In genomic region chr11:119744577-119744976, GRCh38 we compare ENCODE assay signal across 33 cellular contexts.
"Had no signal": no experiment of that assay in that cellular context is flagged by ENCODE, and none has a peak within 500 bp of the region (broad histone marks: within the 10 kb centered on the region; RNA-seq: fewer than 3 reads in every experiment).

No MANE protein-coding gene starts in this region.

- H3K4me3 Mint-ChIP-seq: activated B cell treated with CpG ODN at 0.5 μM for 24 hours; activated CD4-positive, alpha-beta memory T cell treated with anti-CD3 and anti-CD28 coated beads for 36 hours; activated CD8-positive, alpha-beta memory T cell treated with anti-CD3 and anti-CD28 coated beads, Interleukin-2, amount 10 ng/mL, durations not matched to agents 7 days and 5 days; activated CD8-positive, alpha-beta T cell treated with anti-CD3 and anti-CD28 coated beads, Interleukin-2, amount 10 ng/mL, durations not matched to agents 7 days and 5 days; activated naive CD8-positive, alpha-beta T cell treated with anti-CD3 and anti-CD28 coated beads, Interleukin-2, amount 10 ng/mL, durations not matched to agents 7 days and 5 days; activated T-helper 1 cell treated with anti-CD3 and anti-CD28 coated beads, Interleukin-12 subunit alpha, Interleukin-12 subunit beta, Interleukin-2, Interleukin-4 antibody, amounts not matched to agents 30 ng/mL and 10 ng/mL and 1 ng/mL, durations not matched to agents 14 hours and 24 hours and 36 hours; brain; dendritic cell treated with granulocyte-macrophage colony-stimulating factor and Interleukin-4, amounts not matched to agents 40 ng/mL and 50 ng/mL, for 4 days; endodermal cell; T-helper 17 cell; T-helper 2 cell treated with Interferon-gamma antibody and Interleukin-4, amounts not matched to agents 5 μg/mL and 100 μg/mL, for 36 hours had no signal

- DNase-seq: activated B cell treated with CpG ODN at 0.5 μM for 24 hours; activated CD4-positive, alpha-beta memory T cell treated with anti-CD3 and anti-CD28 coated beads for 36 hours; activated CD4-positive, alpha-beta T cell treated with anti-CD3 and anti-CD28 coated beads for 48 hours; activated CD8-positive, alpha-beta memory T cell treated with anti-CD3 and anti-CD28 coated beads, Interleukin-2, amount 10 ng/mL, durations not matched to agents 7 days and 5 days; activated CD8-positive, alpha-beta memory T cell treated with anti-CD3 and anti-CD28 coated beads, Interleukin-2, amount 50 U/mL, for 4 hours; activated CD8-positive, alpha-beta T cell treated with anti-CD3 and anti-CD28 coated beads, Interleukin-2, amount 10 ng/mL, durations not matched to agents 7 days and 5 days; activated gamma-delta T cell treated with Interleukin-2 at 50 U/mL for 16 hours; activated naive CD4-positive, alpha-beta T cell treated with Interleukin-2 at 50 U/mL for 16 hours; activated naive CD8-positive, alpha-beta T cell treated with anti-CD3 and anti-CD28 coated beads, Interleukin-2, amount 10 ng/mL, durations not matched to agents 7 days and 5 days; activated T-cell treated with anti-CD3 and anti-CD28 coated beads, Interleukin-2, amount 50 U/mL, for 1 hour; activated T-cell treated with anti-CD3 and anti-CD28 coated beads, Interleukin-2, amount 50 U/mL, for 48 hours; central memory CD4-positive, alpha-beta T cell; cerebellar nuclear complex; colonic mucosa; effector memory CD4-positive, alpha-beta T cell; endodermal cell; foreskin fibroblast; T-helper 1 cell; T-helper 17 cell; T1000; WERI-Rb-1 had no signal

- H3K27ac Mint-ChIP-seq: activated B cell treated with CpG ODN at 0.5 μM for 24 hours; activated CD4-positive, alpha-beta memory T cell treated with anti-CD3 and anti-CD28 coated beads for 36 hours; activated CD8-positive, alpha-beta memory T cell treated with anti-CD3 and anti-CD28 coated beads, Interleukin-2, amount 10 ng/mL, durations not matched to agents 7 days and 5 days; activated CD8-positive, alpha-beta T cell treated with anti-CD3 and anti-CD28 coated beads, Interleukin-2, amount 10 ng/mL, durations not matched to agents 7 days and 5 days; activated naive CD4-positive, alpha-beta T cell treated with anti-CD3 and anti-CD28 coated beads, Interleukin-2, amount 50 U/mL, for 72 hours; activated naive CD8-positive, alpha-beta T cell treated with anti-CD3 and anti-CD28 coated beads, Interleukin-2, amount 10 ng/mL, durations not matched to agents 7 days and 5 days; activated T-helper 1 cell treated with anti-CD3 and anti-CD28 coated beads, Interleukin-12 subunit alpha, Interleukin-12 subunit beta, Interleukin-2, Interleukin-4 antibody, amounts not matched to agents 30 ng/mL and 10 ng/mL and 1 ng/mL, durations not matched to agents 14 hours and 24 hours and 36 hours; activated T-helper 2 cell treated with anti-CD3 and anti-CD28 coated beads, Interferon-gamma antibody, Interleukin-2, Interleukin-4, amounts not matched to agents 10 μg/mL and 5 μg/mL and 100 μg/mL, durations not matched to agents 14 hours and 24 hours and 36 hours; dendritic cell treated with granulocyte-macrophage colony-stimulating factor and Interleukin-4, amounts not matched to agents 40 ng/mL and 50 ng/mL, for 4 days; endodermal cell; T-helper 17 cell; T-helper 2 cell treated with Interferon-gamma antibody and Interleukin-4, amounts not matched to agents 5 μg/mL and 100 μg/mL, for 36 hours had no signal

- H3K27ac ChIP-seq: ascending aorta, breast epithelium, cardiac muscle cell, colonic mucosa, WERI-Rb-1 had no signal

- H3K36me3 ChIP-seq: ascending aorta, breast epithelium, cardiac muscle cell, colonic mucosa, WERI-Rb-1 had no signal

- H3K36me3 Mint-ChIP-seq: activated CD4-positive, alpha-beta memory T cell treated with anti-CD3 and anti-CD28 coated beads for 36 hours; activated CD8-positive, alpha-beta memory T cell treated with anti-CD3 and anti-CD28 coated beads, Interleukin-2, amount 10 ng/mL, durations not matched to agents 7 days and 5 days; activated naive CD4-positive, alpha-beta T cell treated with anti-CD3 and anti-CD28 coated beads, Interleukin-2, amount 50 U/mL, for 72 hours; activated naive CD8-positive, alpha-beta T cell treated with anti-CD3 and anti-CD28 coated beads, Interleukin-2, amount 10 ng/mL, durations not matched to agents 7 days and 5 days; brain had no signal

- H3K4me1 ChIP-seq: breast epithelium had no signal

- H3K4me3 ChIP-seq: ascending aorta, breast epithelium, cardiac muscle cell, colonic mucosa, dorsolateral prefrontal cortex had no signal

- H3K27me3 ChIP-seq: ascending aorta, cardiac muscle cell had no signal

- H3K4me1 Mint-ChIP-seq: activated CD8-positive, alpha-beta memory T cell treated with anti-CD3 and anti-CD28 coated beads, Interleukin-2, amount 10 ng/mL, durations not matched to agents 7 days and 5 days had no signal

- H3K9me3 ChIP-seq: ascending aorta, breast epithelium, colonic mucosa had no signal

- ATAC-seq: activated CD4-positive, CD25-positive, alpha-beta regulatory T cell treated with anti-CD3 and anti-CD28 coated beads, Interleukin-2, amount 50 U/mL, for 24 hours; activated CD8-positive, alpha-beta memory T cell treated with anti-CD3 and anti-CD28 coated beads, Interleukin-2, amount 10 ng/mL, durations not matched to agents 7 days and 5 days; activated CD8-positive, alpha-beta T cell treated with anti-CD3 and anti-CD28 coated beads, Interleukin-2, amount 10 ng/mL, durations not matched to agents 7 days and 5 days; activated naive CD4-positive, alpha-beta T cell treated with anti-CD3 and anti-CD28 coated beads, Interleukin-2, amount 50 U/mL, for 72 hours; esophagus mucosa; T-helper 17 cell had no signal

- H3K9me3 Mint-ChIP-seq: activated B cell treated with CpG ODN at 0.5 μM for 24 hours; activated CD4-positive, alpha-beta memory T cell treated with anti-CD3 and anti-CD28 coated beads for 36 hours; activated naive CD4-positive, alpha-beta T cell treated with anti-CD3 and anti-CD28 coated beads, Interleukin-2, amount 50 U/mL, for 72 hours; activated naive CD8-positive, alpha-beta T cell treated with anti-CD3 and anti-CD28 coated beads, Interleukin-2, amount 10 ng/mL, durations not matched to agents 7 days and 5 days; activated T-helper 1 cell treated with anti-CD3 and anti-CD28 coated beads, Interleukin-12 subunit alpha, Interleukin-12 subunit beta, Interleukin-2, Interleukin-4 antibody, amounts not matched to agents 30 ng/mL and 10 ng/mL and 1 ng/mL, durations not matched to agents 14 hours and 24 hours and 36 hours; activated T-helper 2 cell treated with anti-CD3 and anti-CD28 coated beads, Interferon-gamma antibody, Interleukin-2, Interleukin-4, amounts not matched to agents 10 μg/mL and 5 μg/mL and 100 μg/mL, durations not matched to agents 14 hours and 24 hours and 36 hours; dendritic cell treated with granulocyte-macrophage colony-stimulating factor and Interleukin-4, amounts not matched to agents 40 ng/mL and 50 ng/mL, for 4 days; endodermal cell; T-helper 2 cell treated with Interferon-gamma antibody and Interleukin-4, amounts not matched to agents 5 μg/mL and 100 μg/mL, for 36 hours had no signal
